Comparison of ENCODE assay signal across 11 cellular contexts in genomic region chr4:186700746-186701145, GRCh38. TPM values are rescaled to one million over a fixed set of nuclear protein-coding genes. Genes with fewer than 3 reads are reported as not detected.
DNase-seq lines count a peak whose midpoint lies in the region; ATAC-seq and TF ChIP-seq lines count a peak whose summit lies in the region.
"Had no signal": no experiment of that assay in that cellular context is flagged by ENCODE, and none has a peak within 500 bp of the region (broad histone marks: within the 10 kb centered on the region; RNA-seq: fewer than 3 reads in every experiment).

No MANE protein-coding gene starts in this region.

- H3K27ac ChIP-seq in prostate gland, result peak overlapping the region; percentile 34 to 64

- 38% methylated on average over 16 of the region's 16 CpGs for WGBS in prostate gland

- TF ChIP-seq CTCF in astrocyte of the spinal cord (IDR thresholded peaks at IDR 0.05; ENCODE audit: low read depth, low read length), result no peak
- no peak for TF ChIP-seq CTCF in prostate gland (IDR thresholded peaks at IDR 0.05)

- no peaks in the 10 kb centered on the region for H3K27me3 ChIP-seq in prostate gland (replicated peaks; ENCODE audit: insufficient read depth)
- H3K27me3 ChIP-seq in H7 (ENCODE audit: control insufficient read depth, insufficient read depth, low read length), result no peaks in the 10 kb centered on the region

- H3K9me3 ChIP-seq in prostate gland, result no peaks in the 10 kb centered on the region

- H3K4me3 ChIP-seq in astrocyte of the spinal cord (ENCODE audit: low read depth, low read length) (no peak overlapping the region), prostate gland (no peak overlapping the region), H7 (ENCODE audit: insufficient read depth, low read depth, low read length) (no peak overlapping the region)

- H3K36me3 ChIP-seq in prostate gland (no peaks in the 10 kb centered on the region), H7 (replicated peaks; ENCODE audit: control insufficient read depth, insufficient read depth, low read length) (no peaks in the 10 kb centered on the region; the same call in none of the 2 replicates)

- TF ChIP-seq POLR2A in prostate gland (IDR thresholded peaks at IDR 0.05), result no peak

- intact Hi-C loops in left ventricle myocardium superior (cut with micrococcal nuclease), result no loop called here
- intact Hi-C loops in prostate gland (cut with DNase I), result no loop called here

- H3K4me1 ChIP-seq in prostate gland (replicated peaks), result peaks cover 15% of the 10 kb centered on the region

- DNase-seq in Ammon's horn (ENCODE audit: low spot score), result peak; percentile 47
- DNase-seq in astrocyte of the spinal cord (ENCODE audit: low read depth, low spot score), result peak; percentile 86
- DNase-seq in left ventricle myocardium superior, result peak; percentile 76
- no peak for DNase-seq in prostate gland (ENCODE audit: low spot score)
- no peak for DNase-seq in ecto neural progenitor cell (ENCODE audit: low spot score)
- DNase-seq in DMS53 (lab: John Stamatoyannopoulos, UW), result no peak
- no peak for DNase-seq in H7
- DNase-seq in LoVo (ENCODE audit: low spot score), result no peak
- DNase-seq: activated effector memory CD4-positive, alpha-beta T cell treated with anti-CD3 and anti-CD28 coated beads, Interleukin-2, amount 50 U/mL, for 16 hours; stimulated activated naive CD8-positive, alpha-beta T cell treated with anti-CD3 and anti-CD28 coated beads, Interleukin-15, amount 100 ng/mL, for 72 hours; T1000 had no signal

- in situ Hi-C loops in astrocyte of the spinal cord (cut with HindIII; ENCODE audit: low sequenced_read_pairs), result no loop called here

- ATAC-seq in left ventricle myocardium superior, result peak; percentile 78
- ATAC-seq: stimulated activated naive CD8-positive, alpha-beta T cell treated with anti-CD3 and anti-CD28 coated beads, Interleukin-15, amount 100 ng/mL, for 72 hours had no signal

RNA-seq across cellular contexts. Expression of gene FAT1, which starts 22.9 kb away (rescaled TPM):
- total RNA-seq in left ventricle myocardium superior, result 61.8 TPM
- total RNA-seq in prostate gland, result 100 to 1,000 TPM; 175 to 215 TPM
- total RNA-seq in H7 (2014; rRNA removed; shearing (Covaris generic)), result 83.9 and 108 TPM in 2 replicates

Comparison
In these comparisons a context has a peak if more than half of its experiments do, and no peak if none do; other contexts are left out.
1. DNase-seq: peak in Ammon's horn (single experiment), astrocyte of the spinal cord (single experiment) and left ventricle myocardium superior (single experiment); none in prostate gland (single experiment), ecto neural progenitor cell (single experiment), DMS53 (single experiment), H7 (single experiment) and LoVo (single experiment).